11 cellular contexts compared by ENCODE assay signal in the genomic region with DNA sequence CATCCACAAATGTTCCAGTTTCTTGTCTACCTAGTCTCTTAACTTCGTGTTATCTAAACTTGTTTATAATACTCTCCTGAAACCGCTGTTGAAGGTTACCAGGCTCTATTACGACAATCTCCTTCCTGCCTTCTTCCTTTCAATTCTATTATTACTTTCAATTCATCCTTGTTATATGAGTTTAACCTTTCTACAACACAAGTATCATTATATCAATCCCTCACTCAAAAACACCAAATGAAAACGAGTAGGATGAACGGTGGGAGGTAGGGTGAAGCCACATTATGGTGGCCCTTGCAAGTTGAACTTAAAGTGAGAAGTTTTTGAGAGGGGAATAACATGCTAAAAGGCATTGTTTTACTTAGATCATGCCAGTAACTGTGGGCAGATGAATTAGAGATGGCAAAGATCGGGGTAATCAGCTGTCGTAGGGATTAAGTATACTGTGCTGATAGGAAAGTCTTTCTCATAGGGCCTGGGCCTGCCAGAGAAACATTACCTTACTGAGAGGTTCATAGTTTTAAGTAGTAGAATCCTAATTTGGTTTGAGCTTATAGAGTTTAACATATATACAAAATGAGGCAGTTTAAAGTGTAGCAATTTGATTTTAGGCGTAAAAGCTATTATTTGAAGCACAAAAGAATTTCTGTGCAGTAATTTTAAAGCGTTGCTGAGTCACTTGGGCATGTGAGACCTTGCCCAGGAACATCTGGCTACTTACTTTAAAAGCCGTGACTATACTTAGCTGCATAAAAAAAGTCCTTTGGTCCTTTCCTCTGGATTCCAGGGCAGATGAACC. TPM values are rescaled to one million over a fixed set of nuclear protein-coding genes. Genes with fewer than 3 reads are reported as not detected.
DNase-seq lines count a peak whose midpoint lies in the region; ATAC-seq, FAIRE-seq and TF ChIP-seq lines count a peak whose summit lies in the region.
"Had no signal": no experiment of that assay in that cellular context is flagged by ENCODE, and none has a peak within 500 bp of the region (broad histone marks: within the 10 kb centered on the region; RNA-seq: fewer than 3 reads in every experiment).

No MANE protein-coding gene starts in this region.

- H3K27me3 ChIP-seq in RWPE2 (ENCODE audit: insufficient read depth, poor library complexity, severe bottlenecking) (no peaks in the 10 kb centered on the region), psoas muscle (ENCODE audit: insufficient read depth in 3 of 3, low read length in 2 of 3) (no peaks in the 10 kb centered on the region)

- 34 to 38% (median 37%) methylated on average over 10 of the region's 10 CpGs for WGBS in psoas muscle, 3 donors

- peak; percentile 33 for DNase-seq in stimulated activated CD4-positive, alpha-beta T cell treated with anti-CD3 and anti-CD28 coated beads, Interleukin-4, amount 100 ng/mL, for 24 hours
- no peak for DNase-seq in stimulated activated CD4-positive, alpha-beta T cell treated with anti-CD3 and anti-CD28 coated beads, Interleukin-4, amount 100 ng/mL, for 1 hour
- no peak for DNase-seq in RWPE2 (ENCODE audit: low spot score)
- DNase-seq in epithelial cell of esophagus (ENCODE audit: low read depth) = peak; percentile 82
- peak; percentile 10 for DNase-seq in urothelium cell line (ENCODE audit: low spot score)
- no peak for DNase-seq in psoas muscle
- DNase-seq in omental fat pad (ENCODE audit: low spot score) = no peak
- no peak for DNase-seq in activated effector memory CD4-positive, alpha-beta T cell treated with anti-CD3 and anti-CD28 coated beads, Interleukin-2, amount 50 U/mL, for 16 hours
- DNase-seq: caudate nucleus, left ventricle myocardium superior had no signal

- H3K9me3 ChIP-seq in RWPE2 (ENCODE audit: severe bottlenecking) = no peaks in the 10 kb centered on the region
- no peaks in the 10 kb centered on the region for H3K9me3 ChIP-seq in psoas muscle

- peaks cover 2% of the 10 kb centered on the region; the same call in 1 of the 2 replicates for H3K36me3 ChIP-seq in RWPE2 (ENCODE audit: low read depth)
- no peaks in the 10 kb centered on the region for H3K36me3 ChIP-seq in psoas muscle (ENCODE audit: insufficient read depth in 1 of 2, low read depth in 1 of 2)

- H3K4me1 ChIP-seq in RWPE2 (ENCODE audit: insufficient read depth, poor library complexity, severe bottlenecking) (peaks cover 35% of the 10 kb centered on the region), psoas muscle (peaks cover 19% of the 10 kb centered on the region)

- ATAC-seq in RWPE2 (ENCODE audit: low read depth) = peak; percentile 33
- ATAC-seq in psoas muscle = no peak
- no peak for ATAC-seq in omental fat pad (ENCODE audit: low FRiP score)
- ATAC-seq: left ventricle myocardium superior had no signal

- intact Hi-C loops in psoas muscle (cut with DNase I) = loop anchor here in 1 of 2 donors (5.0 kb wide), 1 partner anchor 34 kb away; the partner anchor contains the start of gene RPL24

- peak overlapping the region; percentile 74 for H3K27ac ChIP-seq in RWPE2 (ENCODE audit: poor library complexity, severe bottlenecking)
- no peak overlapping the region for H3K27ac ChIP-seq in psoas muscle
- H3K27ac ChIP-seq: KMS-11 had no signal

- TF ChIP-seq CTCF in RWPE2 (IDR thresholded peaks at IDR 0.05; ENCODE audit: poor library complexity, severe bottlenecking) (no peak), epithelial cell of esophagus (IDR thresholded peaks at IDR 0.05; ENCODE audit: insufficient read depth, low read depth, low read length, missing control alignments) (no peak), psoas muscle (IDR thresholded peaks at IDR 0.05) (no peak), omental fat pad (IDR thresholded peaks at IDR 0.05) (no peak)

- no peak for FAIRE-seq in urothelium cell line (lab: Jason Lieb, UNC)

- H3K4me3 ChIP-seq in RWPE2 (ENCODE audit: severe bottlenecking) (no peak overlapping the region), epithelial cell of esophagus (ENCODE audit: low read length) (no peak overlapping the region), psoas muscle (no peak overlapping the region)

RNA-seq across cellular contexts. Expression of gene CEP97, which starts 3.4 kb away (rescaled TPM):
- total RNA-seq in psoas muscle (10 to 100 TPM in 1 of 4 donors, 1 to 10 TPM in 3; 5.9 to 12.5 (median 7.9) TPM), omental fat pad (10 to 100 TPM in 1 of 4 donors, 1 to 10 TPM in 3; 5.0 to 10.2 (median 5.3) TPM)
- 1 to 10 TPM; 1.6 to 6.3 (median 1.9) TPM for polyA plus RNA-seq in psoas muscle

RNA-seq across cellular contexts. Expression of gene RPL24, which starts 34.5 kb away (rescaled TPM):
- total RNA-seq in psoas muscle = 100 to 1,000 TPM; 744 to 950 (median 822) TPM
- 1,000 to 10,000 TPM; 1,534 to 1,772 (median 1,709) TPM for polyA plus RNA-seq in psoas muscle
- 1,000 to 10,000 TPM in 3 of 4 donors, 100 to 1,000 TPM in 1; 998 to 1,447 (median 1,310) TPM for total RNA-seq in omental fat pad

RNA-seq across cellular contexts. Expression of gene ZBTB11, which starts 44.1 kb away (rescaled TPM):
- total RNA-seq in psoas muscle (10 to 100 TPM; 10.3 to 12.6 (median 11.6) TPM), omental fat pad (10 to 100 TPM; 20.8 to 40.2 (median 23.6) TPM)
- 1 to 10 TPM; 5.5 to 9.8 (median 5.9) TPM for polyA plus RNA-seq in psoas muscle

RNA-seq across cellular contexts. Expression of gene NXPE3, which starts 58.0 kb away (rescaled TPM):
- total RNA-seq in psoas muscle (10 to 100 TPM; 37.4 to 59.3 (median 45.6) TPM), omental fat pad (10 to 100 TPM in 3 of 4 donors, 1 to 10 TPM in 1; 6.5 to 22.9 (median 10.7) TPM)
- polyA plus RNA-seq in psoas muscle = 10 to 100 TPM; 10.8 to 67.7 (median 17.5) TPM

Comparison
In these comparisons a context has a peak if more than half of its experiments do, and no peak if none do; other contexts are left out.
1. DNase-seq: peak in stimulated activated CD4-positive, alpha-beta T cell treated with anti-CD3 and anti-CD28 coated beads, Interleukin-4, amount 100 ng/mL, for 24 hours (single experiment), epithelial cell of esophagus (single experiment) and urothelium cell line (single experiment); none in stimulated activated CD4-positive, alpha-beta T cell treated with anti-CD3 and anti-CD28 coated beads, Interleukin-4, amount 100 ng/mL, for 1 hour (single experiment), RWPE2 (single experiment), psoas muscle (0 of 2), omental fat pad (single experiment) and activated effector memory CD4-positive, alpha-beta T cell treated with anti-CD3 and anti-CD28 coated beads, Interleukin-2, amount 50 U/mL, for 16 hours (single experiment).